Comparison of ENCODE assay signal across 2 cellular contexts in genomic region chr4:92012899-92013867, GRCh38.
TF ChIP-seq lines count a peak whose summit lies in the region.

No MANE protein-coding gene starts in this region.

TF ChIP-seq in IMR-90, 13 proteins besides CTCF, POLR2A, EP300 and RAD21:
- no peak for TF ChIP-seq NFE2L2 (IDR thresholded peaks at IDR 0.05; ENCODE audit: low read depth, low read length)
- TF ChIP-seq SMC3 (IDR thresholded peaks at IDR 0.05; ENCODE audit: low read depth, low read length), result no peak
- no peak for TF ChIP-seq ELK1 (IDR thresholded peaks at IDR 0.05; ENCODE audit: borderline replicate concordance, low read depth, low read length)
- no peak for TF ChIP-seq MAZ (IDR thresholded peaks at IDR 0.05; ENCODE audit: borderline replicate concordance, low read depth, low read length)
- no peak for TF ChIP-seq FOS (IDR thresholded peaks at IDR 0.05; ENCODE audit: low read depth, low read length)
- no peak for TF ChIP-seq CHD1 (IDR thresholded peaks at IDR 0.05; ENCODE audit: low read depth, low read length)
- no peak for TF ChIP-seq MXI1 (IDR thresholded peaks at IDR 0.05; ENCODE audit: borderline replicate concordance, low read depth, low read length)
- TF ChIP-seq RCOR1 (IDR thresholded peaks at IDR 0.05; ENCODE audit: insufficient replicate concordance, low read length), result no peak
- no peak for TF ChIP-seq CEBPB (IDR thresholded peaks at IDR 0.05; ENCODE audit: low read depth, low read length)
- TF ChIP-seq BHLHE40 (IDR thresholded peaks at IDR 0.05; ENCODE audit: low read depth, low read length), result no peak
- TF ChIP-seq MAFK (IDR thresholded peaks at IDR 0.05; ENCODE audit: low read depth, low read length), result no peak
- no peak for TF ChIP-seq USF2 (IDR thresholded peaks at IDR 0.05; ENCODE audit: low read depth, low read length)
- no peak for TF ChIP-seq RFX5 (IDR thresholded peaks at IDR 0.05; ENCODE audit: low read depth, low read length)

TF ChIP-seq in GM12878, 131 proteins besides CTCF, POLR2A, EP300 and RAD21 (continued from another document):
- TF ChIP-seq ZBTB33 (IDR thresholded peaks at IDR 0.05) (no peak), ATF3 (IDR thresholded peaks at IDR 0.05; ENCODE audit: borderline replicate concordance, extremely low read depth, low read depth, low read length) (no peak), SPI1 (IDR thresholded peaks at IDR 0.05; ENCODE audit: borderline replicate concordance, insufficient read depth, low read depth, low read length) (no peak), JUNB (IDR thresholded peaks at IDR 0.05) (no peak), ATF7 (IDR thresholded peaks at IDR 0.05; ENCODE audit: low read depth) (no peak), ZZZ3 (IDR thresholded peaks at IDR 0.05; ENCODE audit: control insufficient read depth, insufficient read length, low read depth) (no peak), E2F8 (IDR thresholded peaks at IDR 0.05; ENCODE audit: low read depth, partially characterized antibody) (no peak), FOXM1 (IDR thresholded peaks at IDR 0.05; ENCODE audit: low read depth, low read length) (no peak), STAT1 (conservative IDR thresholded peaks at IDR 0.05) (no peak), ZBTB4 (CRISPR knock-in tag; IDR thresholded peaks at IDR 0.05) (no peak), BACH1 (IDR thresholded peaks at IDR 0.05; ENCODE audit: borderline replicate concordance) (no peak), USF1 (IDR thresholded peaks at IDR 0.05; ENCODE audit: borderline replicate concordance, extremely low read length, insufficient read depth, low read depth, low read length) (no peak), ZNF592 (IDR thresholded peaks at IDR 0.05) (no peak), SKIL (IDR thresholded peaks at IDR 0.05; ENCODE audit: low read depth, poor library complexity, severe bottlenecking) (no peak), RBBP5 (conservative IDR thresholded peaks at IDR 0.05) (no peak), ASH2L (IDR thresholded peaks at IDR 0.05; ENCODE audit: borderline replicate concordance, low read depth) (no peak), NRF1 (conservative IDR thresholded peaks at IDR 0.05; ENCODE audit: low read depth, low read length) (no peak), CUX1 (IDR thresholded peaks at IDR 0.05; ENCODE audit: insufficient replicate concordance, low read depth, low read length) (no peak)
